Comparison of ENCODE assay signal across 1 cellular context in genomic region chr17:59872351-59872750, GRCh38.
TF ChIP-seq lines count a peak whose summit lies in the region.

No MANE protein-coding gene starts in this region.

TF ChIP-seq in HepG2, 621 proteins besides CTCF, POLR2A, EP300 and RAD21:
- 0 out of 2 replicates have a peak, but pooled peaks have one; percentile 16 for TF ChIP-seq ZNF770 (CRISPR knock-in tag; IDR thresholded peaks at IDR 0.05)
- no peak for TF ChIP-seq HOXD1 (CRISPR knock-in tag; IDR thresholded peaks at IDR 0.05)
